ENCODE assay signal across 19 cellular contexts in genomic region chr17:80957461-80957941, GRCh38. TPM values are rescaled to one million over a fixed set of nuclear protein-coding genes. Genes with fewer than 3 reads are reported as not detected.
DNase-seq lines count a peak whose midpoint lies in the region; ATAC-seq, FAIRE-seq and TF ChIP-seq lines count a peak whose summit lies in the region.
"Had no signal": no experiment of that assay in that cellular context is flagged by ENCODE, and none has a peak within 500 bp of the region (broad histone marks: within the 10 kb centered on the region; RNA-seq: fewer than 3 reads in every experiment).

No MANE protein-coding gene starts in this region.

- CTCF ChIA-PET in HepG2 (lab: Yijun Ruan, JAX; ENCODE audit: low intra/inter-chr PET ratio, low total read pairs) = no interaction called here

- BruUV-seq in HepG2 (replicated peaks; lab: Mats Ljungman, UMichigan) = no TSS peak

- H3K36me3 ChIP-seq in WERI-Rb-1 (peaks cover 23% of the 10 kb centered on the region), HepG2 (replicated peaks in 1 of 2; ENCODE audit: control insufficient read depth in 1 of 2, insufficient read depth in 2 of 2, low read length in 2 of 2) (peaks cover 7 to 8% of the 10 kb centered on the region in 2 experiments; a peak in 4 of 5 replicates), sigmoid colon (peaks cover 0 to 1% (median 0%) of the 10 kb centered on the region in 4 donors)

- intact Hi-C loops in HepG2 (cut with micrococcal nuclease; ENCODE audit: unreplicated experiment) = no loop called here
- intact Hi-C loops in sigmoid colon (cut with DNase I) = loop anchor here (5.0 kb wide), 1 partner anchor 185 kb away; no protein-coding TSS in a partner anchor

- ATAC-seq in activated naive CD4-positive, alpha-beta T cell treated with anti-CD3 and anti-CD28 coated beads, Interleukin-2, amount 50 U/mL, for 72 hours = no peak
- ATAC-seq in HepG2 = no peak
- no peak for ATAC-seq in stimulated activated naive CD8-positive, alpha-beta T cell treated with anti-CD3 and anti-CD28 coated beads, Interleukin-15, Interleukin-2, amounts not matched to agents 100 U/mL and 50 U/mL, for 24 hours
- no peak for ATAC-seq in HG03442 (IDR thresholded peaks at IDR 0.05; ENCODE audit: unreplicated experiment)
- ATAC-seq: PC-3 had no signal

- peak overlapping the region; percentile 36 to 69 for H3K27ac Mint-ChIP-seq in activated naive CD4-positive, alpha-beta T cell treated with anti-CD3 and anti-CD28 coated beads, Interleukin-2, amount 50 U/mL, for 72 hours

- no peak for TF ChIP-seq RAD21 in HepG2 (CRISPR knock-in tag; IDR thresholded peaks at IDR 0.05)

- no peak overlapping the region for H2AFZ ChIP-seq in HepG2 (ENCODE audit: low read length)

- H3K9me3 ChIP-seq in WERI-Rb-1 (ENCODE audit: severe bottlenecking) (no peaks in the 10 kb centered on the region), HepG2 (ENCODE audit: low read length) (no peaks in the 10 kb centered on the region), sigmoid colon (no peaks in the 10 kb centered on the region)
- H3K9me3 ChIP-seq: SJSA1 had no signal

- in situ Hi-C loops in HepG2 (cut with HindIII; ENCODE audit: extremely low pct_ligation_motif_present, low pct_unique_long_range_greater_than_20kb) = no loop called here

- H3K4me1 ChIP-seq in HepG2 (ENCODE audit: insufficient read depth, low read length) (no peaks in the 10 kb centered on the region), sigmoid colon (peaks cover 0 to 42% (median 40%) of the 10 kb centered on the region in 4 donors)

- no peaks in the 10 kb centered on the region for H3K36me3 Mint-ChIP-seq in activated naive CD4-positive, alpha-beta T cell treated with anti-CD3 and anti-CD28 coated beads, Interleukin-2, amount 50 U/mL, for 72 hours

- no peaks in the 10 kb centered on the region for H3K9me3 Mint-ChIP-seq in activated naive CD4-positive, alpha-beta T cell treated with anti-CD3 and anti-CD28 coated beads, Interleukin-2, amount 50 U/mL, for 72 hours

- TF ChIP-seq POLR2A in HepG2 (IDR thresholded peaks at IDR 0.05; ENCODE audit: insufficient read depth in 1 of 2, low read depth in 2 of 2, low read length in 2 of 2) = no peak
- TF ChIP-seq POLR2A in sigmoid colon (IDR thresholded peaks at IDR 0.05) = no peak

- no peak overlapping the region for H3K9ac ChIP-seq in HepG2 (ENCODE audit: insufficient read depth, low read depth, low read length)

- H4K20me1 ChIP-seq in HepG2 (ENCODE audit: insufficient read depth, low read length) = no peaks in the 10 kb centered on the region

- TF ChIP-seq CTCF in WERI-Rb-1 (IDR thresholded peaks at IDR 0.05; ENCODE audit: low read depth, low read length) (no peak), HepG2 (CRISPR knock-in tag; IDR thresholded peaks at IDR 0.05) (no peak), sigmoid colon (IDR thresholded peaks at IDR 0.05) (no peak)

- 93% methylated on average over 12 of the region's 12 CpGs for WGBS in HepG2 (ENCODE audit: low lambda C conversion rate)
- 96 to 97% methylated on average over 12 of the region's 12 CpGs for WGBS in sigmoid colon, 2 donors

- no peak overlapping the region for H3K4me3 ChIP-seq in WERI-Rb-1 (ENCODE audit: low read depth, low read length)
- no peak overlapping the region for H3K4me3 ChIP-seq in HepG2 (replicated peaks in 1 of 3; ENCODE audit: insufficient read depth in 1 of 3, low read depth in 2 of 3, low read length in 3 of 3)
- H3K4me3 ChIP-seq in sigmoid colon = no peak overlapping the region
- H3K4me3 ChIP-seq: SJSA1 had no signal

- H3K27me3 ChIP-seq in WERI-Rb-1 (ENCODE audit: insufficient read depth, low read depth, severe bottlenecking) (no peaks in the 10 kb centered on the region), HepG2 (ENCODE audit: control insufficient read depth in 1 of 2, insufficient read depth in 2 of 2, low read length in 2 of 2) (no peaks in the 10 kb centered on the region), sigmoid colon (no peaks in the 10 kb centered on the region)
- H3K27me3 ChIP-seq: SJSA1 had no signal

- no peak for DNase-seq in activated naive CD4-positive, alpha-beta T cell treated with anti-CD3 and anti-CD28 coated beads, Interleukin-2, amount 50 U/mL, for 72 hours (ENCODE audit: low spot score in 2 of 2)
- no peak for DNase-seq in activated naive CD4-positive, alpha-beta T cell treated with anti-CD3 and anti-CD28 coated beads, Interleukin-2, amount 50 U/mL, for 16 hours
- DNase-seq in WERI-Rb-1 (no peak), HepG2 (ENCODE audit: low spot score) (no peak), sigmoid colon (peak; percentile 64), NCI-H82 (lab: John Stamatoyannopoulos, UW) (no peak)
- DNase-seq in stimulated activated naive CD8-positive, alpha-beta T cell treated with anti-CD3 and anti-CD28 coated beads, Interleukin-15, Interleukin-2, amounts not matched to agents 100 U/mL and 50 U/mL, for 24 hours = no peak
- DNase-seq: C1 segment of cervical spinal cord, GF-D8, KBM-7, NCI-H1417 treated with DMSO at 0.1 percent for 48 hours, NCI-H1930, NCI-H446, NCI-H69, PC-3 had no signal

- no peak overlapping the region for H3K4me2 ChIP-seq in HepG2 (ENCODE audit: low read depth, low read length)

- FAIRE-seq in HepG2 (lab: Jason Lieb, UNC) = no peak
- FAIRE-seq: GM12892 had no signal

- peak overlapping the region; percentile 63 for H3K27ac ChIP-seq in WERI-Rb-1
- no peak overlapping the region for H3K27ac ChIP-seq in HepG2 (ENCODE audit: extremely low read length, insufficient read depth, low read length)
- peak overlapping the region in 3 of 4 donors; percentile 91 to 93 (median 91) for H3K27ac ChIP-seq in sigmoid colon
- H3K27ac ChIP-seq: RWPE1, SJSA1 had no signal

- H3K79me2 ChIP-seq in HepG2 (ENCODE audit: insufficient read depth, low read length) = no peaks in the 10 kb centered on the region

- TF ChIP-seq EP300 in HepG2 (IDR thresholded peaks at IDR 0.05; ENCODE audit: low read depth in 2 of 2, low read length in 2 of 2) = no peak
- TF ChIP-seq EP300 in HepG2 (CRISPR knock-in tag; IDR thresholded peaks at IDR 0.05; ENCODE audit: borderline replicate concordance) = no peak
- TF ChIP-seq EP300 in sigmoid colon (IDR thresholded peaks at IDR 0.05) = no peak

- POLR2A ChIA-PET in HepG2 (lab: Yijun Ruan, JAX) = no interaction called here

TF ChIP-seq in HepG2, 621 proteins besides CTCF, POLR2A, EP300 and RAD21:
- TF ChIP-seq ELF3 (CRISPR knock-in tag; IDR thresholded peaks at IDR 0.05) (no peak), ZNF354B (CRISPR knock-in tag; IDR thresholded peaks at IDR 0.05) (no peak), THAP8 (CRISPR knock-in tag; IDR thresholded peaks at IDR 0.05; ENCODE audit: borderline replicate concordance) (no peak), YEATS2 (CRISPR knock-in tag; IDR thresholded peaks at IDR 0.05; ENCODE audit: borderline replicate concordance) (no peak), AGO2 (optimal IDR thresholded peaks at IDR 0.05; ENCODE audit: low read depth, low read length) (peak; percentile 29), HIVEP1 (CRISPR knock-in tag; IDR thresholded peaks at IDR 0.05) (no peak), SOX6 (IDR thresholded peaks at IDR 0.05) (no peak), SOX6 (CRISPR knock-in tag; IDR thresholded peaks at IDR 0.05) (no peak), BORCS8-MEF2B (CRISPR knock-in tag; IDR thresholded peaks at IDR 0.05) (no peak), ZNF724P (CRISPR knock-in tag; IDR thresholded peaks at IDR 0.05; ENCODE audit: borderline replicate concordance) (no peak), RBM22 (optimal IDR thresholded peaks at IDR 0.05; ENCODE audit: low read length) (peak; percentile 81), CHD4 (IDR thresholded peaks at IDR 0.05; ENCODE audit: borderline replicate concordance, low read length) (no peak)

RNA-seq across cellular contexts. Expression of gene CHMP6, which starts 34.1 kb away (rescaled TPM):
- 10 to 100 TPM in 1 of 2 donors, 1 to 10 TPM in 1; 9.7 to 18.5 TPM for total RNA-seq in activated naive CD4-positive, alpha-beta T cell treated with anti-CD3 and anti-CD28 coated beads, Interleukin-2, amount 50 U/mL, for 72 hours
- total RNA-seq in HepG2 (2016; rRNA removed; fragmentation: Illumina TruSeq; extraction: Trizol) (24.2 and 24.6 TPM in 2 replicates), sigmoid colon (10 to 100 TPM; 15.7 to 28.2 (median 22.2) TPM)
- 5.9 and 6.6 TPM in 2 replicates for total RNA-seq in HepG2 (2016; cell fraction: cytosol; rRNA removed; fragmentation: Illumina TruSeq; extraction: Trizol; ENCODE audit: low read depth)
- total RNA-seq in HepG2 (2016; cell fraction: insoluble cytoplasmic fraction; rRNA removed; fragmentation: Illumina TruSeq; extraction: Trizol) = 24.5 and 25.5 TPM in 2 replicates
- total RNA-seq in HepG2 (2016; cell fraction: membrane; rRNA removed; fragmentation: Illumina TruSeq; extraction: Trizol) = 14.7 and 15.5 TPM in 2 replicates
- total RNA-seq in HepG2 (2016; cell fraction: nucleus; rRNA removed; fragmentation: Illumina TruSeq; extraction: Trizol) = 12.8 and 13.9 TPM in 2 replicates
- polyA plus RNA-seq in HepG2 (2011; rRNA removed) (11.1 and 17.7 TPM in 2 replicates), sigmoid colon (10 to 100 TPM; 36.3 to 40.4 (median 37.2) TPM)
- polyA plus RNA-seq in HepG2 (2011; cell fraction: cytosol; rRNA removed) = 14.2 and 21.6 TPM in 2 replicates
- polyA plus RNA-seq in HepG2 (2011; cell fraction: nucleus; rRNA removed) = 31.7 and 32.3 TPM in 2 replicates
- polyA plus RNA-seq in HepG2 (2012) = 10.1 and 14.6 TPM in 2 replicates
- 8.4 and 9.7 TPM in 2 replicates for polyA plus RNA-seq in HepG2 (2016; cell fraction: cytosol; fragmentation: Illumina TruSeq; extraction: Trizol; ENCODE audit: low read depth)
- polyA plus RNA-seq in HepG2 (2016; cell fraction: insoluble cytoplasmic fraction; fragmentation: Illumina TruSeq; extraction: Trizol; ENCODE audit: low read depth) = 42.4 and 45.1 TPM in 2 replicates
- 14.8 and 17.6 TPM in 2 replicates for polyA plus RNA-seq in HepG2 (2016; cell fraction: membrane; fragmentation: Illumina TruSeq; extraction: Trizol; ENCODE audit: low read depth)
- 34.7 and 37.8 TPM in 2 replicates for polyA plus RNA-seq in HepG2 (2016; cell fraction: nucleus; fragmentation: Illumina TruSeq; extraction: Trizol; ENCODE audit: insufficient read depth, low read depth)
- polyA minus RNA-seq in HepG2 (2011; rRNA and poly(A)+ RNA removed; ENCODE audit: low replicate concordance) = 6.7 and 18.8 TPM in 2 replicates
- 8.2 and 11.1 TPM in 2 replicates for polyA minus RNA-seq in HepG2 (2011; cell fraction: cytosol; rRNA and poly(A)+ RNA removed)
- 20.0 and 22.4 TPM in 2 replicates for polyA minus RNA-seq in HepG2 (2011; cell fraction: nucleus; rRNA and poly(A)+ RNA removed)
